1 cellular context compared by ENCODE assay signal in genomic region chr5:10674096-10674495, GRCh38.
TF ChIP-seq lines count a peak whose summit lies in the region.

No MANE protein-coding gene starts in this region.

TF ChIP-seq in HepG2, 621 proteins besides CTCF, POLR2A, EP300 and RAD21 (continued from another document):
- TF ChIP-seq ZNF883 (CRISPR knock-in tag; IDR thresholded peaks at IDR 0.05; ENCODE audit: not compliant biosample characterization), result no peak
- TF ChIP-seq ZNF280B (CRISPR knock-in tag; IDR thresholded peaks at IDR 0.05; ENCODE audit: borderline replicate concordance), result no peak
- no peak for TF ChIP-seq POGZ (CRISPR knock-in tag; IDR thresholded peaks at IDR 0.05)
- TF ChIP-seq IKZF5 (CRISPR knock-in tag; IDR thresholded peaks at IDR 0.05), result no peak
- TF ChIP-seq, protein P1, sequence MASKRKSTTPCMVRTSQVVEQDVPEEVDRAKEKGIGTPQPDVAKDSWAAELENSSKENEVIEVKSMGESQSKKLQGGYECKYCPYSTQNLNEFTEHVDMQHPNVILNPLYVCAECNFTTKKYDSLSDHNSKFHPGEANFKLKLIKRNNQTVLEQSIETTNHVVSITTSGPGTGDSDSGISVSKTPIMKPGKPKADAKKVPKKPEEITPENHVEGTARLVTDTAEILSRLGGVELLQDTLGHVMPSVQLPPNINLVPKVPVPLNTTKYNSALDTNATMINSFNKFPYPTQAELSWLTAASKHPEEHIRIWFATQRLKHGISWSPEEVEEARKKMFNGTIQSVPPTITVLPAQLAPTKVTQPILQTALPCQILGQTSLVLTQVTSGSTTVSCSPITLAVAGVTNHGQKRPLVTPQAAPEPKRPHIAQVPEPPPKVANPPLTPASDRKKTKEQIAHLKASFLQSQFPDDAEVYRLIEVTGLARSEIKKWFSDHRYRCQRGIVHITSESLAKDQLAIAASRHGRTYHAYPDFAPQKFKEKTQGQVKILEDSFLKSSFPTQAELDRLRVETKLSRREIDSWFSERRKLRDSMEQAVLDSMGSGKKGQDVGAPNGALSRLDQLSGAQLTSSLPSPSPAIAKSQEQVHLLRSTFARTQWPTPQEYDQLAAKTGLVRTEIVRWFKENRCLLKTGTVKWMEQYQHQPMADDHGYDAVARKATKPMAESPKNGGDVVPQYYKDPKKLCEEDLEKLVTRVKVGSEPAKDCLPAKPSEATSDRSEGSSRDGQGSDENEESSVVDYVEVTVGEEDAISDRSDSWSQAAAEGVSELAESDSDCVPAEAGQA (IDR thresholded peaks at IDR 0.05; ENCODE audit: low read depth), result no peak
- TF ChIP-seq, protein P1 (CRISPR knock-in tag; IDR thresholded peaks at IDR 0.05; ENCODE audit: borderline replicate concordance), result no peak
- TF ChIP-seq NCOA5 (CRISPR knock-in tag; IDR thresholded peaks at IDR 0.05), result no peak
- no peak for TF ChIP-seq SRY (CRISPR knock-in tag; IDR thresholded peaks at IDR 0.05)
- TF ChIP-seq ZNF609 (CRISPR knock-in tag; IDR thresholded peaks at IDR 0.05; ENCODE audit: borderline replicate concordance), result no peak
- no peak for TF ChIP-seq ZNF451 (CRISPR knock-in tag; IDR thresholded peaks at IDR 0.05)
- TF ChIP-seq ZSCAN31 (CRISPR knock-in tag; IDR thresholded peaks at IDR 0.05; ENCODE audit: low read depth), result no peak
- TF ChIP-seq, protein P2, sequence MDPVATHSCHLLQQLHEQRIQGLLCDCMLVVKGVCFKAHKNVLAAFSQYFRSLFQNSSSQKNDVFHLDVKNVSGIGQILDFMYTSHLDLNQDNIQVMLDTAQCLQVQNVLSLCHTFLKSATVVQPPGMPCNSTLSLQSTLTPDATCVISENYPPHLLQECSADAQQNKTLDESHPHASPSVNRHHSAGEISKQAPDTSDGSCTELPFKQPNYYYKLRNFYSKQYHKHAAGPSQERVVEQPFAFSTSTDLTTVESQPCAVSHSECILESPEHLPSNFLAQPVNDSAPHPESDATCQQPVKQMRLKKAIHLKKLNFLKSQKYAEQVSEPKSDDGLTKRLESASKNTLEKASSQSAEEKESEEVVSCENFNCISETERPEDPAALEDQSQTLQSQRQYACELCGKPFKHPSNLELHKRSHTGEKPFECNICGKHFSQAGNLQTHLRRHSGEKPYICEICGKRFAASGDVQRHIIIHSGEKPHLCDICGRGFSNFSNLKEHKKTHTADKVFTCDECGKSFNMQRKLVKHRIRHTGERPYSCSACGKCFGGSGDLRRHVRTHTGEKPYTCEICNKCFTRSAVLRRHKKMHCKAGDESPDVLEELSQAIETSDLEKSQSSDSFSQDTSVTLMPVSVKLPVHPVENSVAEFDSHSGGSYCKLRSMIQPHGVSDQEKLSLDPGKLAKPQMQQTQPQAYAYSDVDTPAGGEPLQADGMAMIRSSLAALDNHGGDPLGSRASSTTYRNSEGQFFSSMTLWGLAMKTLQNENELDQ (CRISPR knock-in tag; IDR thresholded peaks at IDR 0.05; ENCODE audit: borderline replicate concordance), result no peak
- TF ChIP-seq ZNF230 (CRISPR knock-in tag; IDR thresholded peaks at IDR 0.05), result no peak
- no peak for TF ChIP-seq KLF16 (CRISPR knock-in tag; IDR thresholded peaks at IDR 0.05)
